8 cellular contexts compared by ENCODE assay signal in the genomic region with DNA sequence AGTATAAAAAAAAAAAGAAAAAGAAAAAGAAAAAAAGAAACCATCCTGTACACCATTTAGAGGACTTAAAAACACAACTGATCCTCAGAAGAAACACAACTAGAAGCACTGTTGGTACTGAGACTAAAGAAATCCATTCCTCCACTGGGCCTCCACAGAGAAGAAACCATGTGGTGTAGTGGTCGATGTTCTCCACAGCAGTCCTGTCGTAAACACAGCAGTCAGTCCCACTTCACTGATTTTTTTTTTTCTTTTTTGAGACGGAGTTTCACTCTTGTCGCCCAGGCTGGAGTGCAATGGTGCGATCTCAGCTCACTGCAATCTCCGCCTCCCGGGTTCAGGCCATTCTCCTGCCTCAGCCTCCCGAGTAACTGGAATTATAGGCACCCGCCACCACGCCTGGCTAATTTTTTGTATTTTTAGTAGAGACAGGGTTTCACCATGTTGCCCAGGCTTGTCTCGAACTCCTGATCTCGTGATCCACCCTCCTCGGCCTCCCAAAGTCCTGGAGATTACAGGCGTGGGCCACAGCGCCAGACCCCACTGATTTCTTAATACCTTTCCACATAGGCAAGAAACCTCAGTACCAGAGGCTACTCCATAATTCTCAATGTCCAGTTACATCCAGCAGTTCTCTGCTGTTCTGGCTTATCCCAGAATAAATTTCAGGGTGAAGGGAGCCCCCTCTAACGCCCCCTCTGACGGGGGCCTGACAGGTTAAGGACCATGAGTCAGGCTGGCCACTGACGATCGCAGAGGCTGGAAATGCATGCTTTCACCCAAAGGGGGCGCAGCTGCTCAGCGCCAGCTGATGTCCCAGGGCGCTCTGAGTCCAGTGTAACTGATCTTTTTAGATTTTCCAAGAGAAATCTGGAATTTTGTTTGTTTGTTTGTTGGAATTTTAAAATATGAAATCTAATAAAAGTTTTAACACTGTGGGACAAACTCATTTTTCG. TPM values are rescaled to one million over a fixed set of nuclear protein-coding genes. Genes with fewer than 3 reads are reported as not detected.
DNase-seq lines count a peak whose midpoint lies in the region; ATAC-seq and TF ChIP-seq lines count a peak whose summit lies in the region.

No MANE protein-coding gene starts in this region.

- no peak overlapping the region for H3K27ac Mint-ChIP-seq in activated CD8-positive, alpha-beta memory T cell treated with anti-CD3 and anti-CD28 coated beads, Interleukin-2, amount 10 ng/mL, durations not matched to agents 7 days and 5 days

- no peak overlapping the region for H3K4me3 Mint-ChIP-seq in activated CD8-positive, alpha-beta memory T cell treated with anti-CD3 and anti-CD28 coated beads, Interleukin-2, amount 10 ng/mL, durations not matched to agents 7 days and 5 days

- 52 to 56% methylated on average over 23 of the region's 23 CpGs for WGBS in aorta, 2 donors

- intact Hi-C loops in mucosa of descending colon (cut with DNase I, micrococcal nuclease) = no loop called here
- intact Hi-C loops in aorta (cut with DNase I) = no loop called here

- H3K27me3 Mint-ChIP-seq in activated CD8-positive, alpha-beta memory T cell treated with anti-CD3 and anti-CD28 coated beads, Interleukin-2, amount 10 ng/mL, durations not matched to agents 7 days and 5 days = peaks cover 38% of the 10 kb centered on the region

- no peaks in the 10 kb centered on the region for H3K36me3 ChIP-seq in mucosa of descending colon (ENCODE audit: low read depth)
- H3K36me3 ChIP-seq in aorta (ENCODE audit: control insufficient read depth in 1 of 2, insufficient read depth in 2 of 2, low read length in 1 of 2) = no peaks in the 10 kb centered on the region

- no peaks in the 10 kb centered on the region for H3K9me3 Mint-ChIP-seq in activated CD8-positive, alpha-beta memory T cell treated with anti-CD3 and anti-CD28 coated beads, Interleukin-2, amount 10 ng/mL, durations not matched to agents 7 days and 5 days (ENCODE audit: low read depth)

- H3K4me1 Mint-ChIP-seq in activated CD8-positive, alpha-beta memory T cell treated with anti-CD3 and anti-CD28 coated beads, Interleukin-2, amount 10 ng/mL, durations not matched to agents 7 days and 5 days = no peaks in the 10 kb centered on the region

- no peak overlapping the region for H3K4me3 ChIP-seq in mucosa of descending colon
- H3K4me3 ChIP-seq in aorta (ENCODE audit: low read length in 2 of 2) = no peak overlapping the region

- no peaks in the 10 kb centered on the region for H3K36me3 Mint-ChIP-seq in activated CD8-positive, alpha-beta memory T cell treated with anti-CD3 and anti-CD28 coated beads, Interleukin-2, amount 10 ng/mL, durations not matched to agents 7 days and 5 days

- DNase-seq in activated CD8-positive, alpha-beta memory T cell treated with anti-CD3 and anti-CD28 coated beads, Interleukin-2, amount 50 U/mL, for 48 hours = peak; percentile 63
- no peak for DNase-seq in activated CD8-positive, alpha-beta memory T cell treated with anti-CD3 and anti-CD28 coated beads, Interleukin-2, amount 10 ng/mL, durations not matched to agents 7 days and 5 days
- DNase-seq in NCI-H82 treated with DMSO at 0.1 percent for 48 hours (lab: John Stamatoyannopoulos, UW; ENCODE audit: unreplicated experiment) = peak; percentile 62
- peak; percentile 79 for DNase-seq in dermis blood vessel endothelial cell
- peak; percentile 60 to 79 (median 71) for DNase-seq in mucosa of descending colon
- peak; percentile 70 to 88 for DNase-seq in aorta
- DNase-seq in midbrain (lab: John Stamatoyannopoulos, UW) = no peak
- no peak for DNase-seq in NCI-H187 (lab: John Stamatoyannopoulos, UW)

- no peaks in the 10 kb centered on the region for H3K27me3 ChIP-seq in aorta (ENCODE audit: control insufficient read depth in 1 of 2, insufficient read depth in 2 of 2, low read length in 1 of 2)

- CTCF ChIA-PET in activated CD8-positive, alpha-beta memory T cell treated with anti-CD3 and anti-CD28 coated beads, Interleukin-2, amount 10 ng/mL, durations not matched to agents 7 days and 5 days (lab: Charles Lee) = interaction anchor here (1.1 to 1.6 kb wide), 4 partner anchors 8 to 379 kb away, joined by 3 to 5 read pairs (median 4); no protein-coding TSS in a partner anchor

- ATAC-seq in activated CD8-positive, alpha-beta memory T cell treated with anti-CD3 and anti-CD28 coated beads, Interleukin-2, amount 10 ng/mL, durations not matched to agents 7 days and 5 days = no peak
- peak; percentile 93 for ATAC-seq in mucosa of descending colon
- peak; percentile 85 for ATAC-seq in aorta (ENCODE audit: low FRiP score)

- peaks cover 8% of the 10 kb centered on the region for H3K4me1 ChIP-seq in mucosa of descending colon (ENCODE audit: low read depth)
- H3K4me1 ChIP-seq in aorta (ENCODE audit: control insufficient read depth in 1 of 2, insufficient read depth in 2 of 2, low read length in 2 of 2) = no peaks in the 10 kb centered on the region

- TF ChIP-seq CTCF in mucosa of descending colon (IDR thresholded peaks at IDR 0.05) = peak; percentile 80

- H3K9me3 ChIP-seq in mucosa of descending colon (no peaks in the 10 kb centered on the region), aorta (ENCODE audit: control insufficient read depth, low read length) (no peaks in the 10 kb centered on the region)

- H3K27ac ChIP-seq in aorta (ENCODE audit: low read depth in 1 of 2, low read length in 2 of 2) = no peak overlapping the region

RNA-seq across cellular contexts. Expression of gene FFAR4, which starts 24.8 kb away (rescaled TPM):
- total RNA-seq in activated CD8-positive, alpha-beta memory T cell treated with anti-CD3 and anti-CD28 coated beads, Interleukin-2, amount 10 ng/mL, durations not matched to agents 7 days and 5 days = not detected
- total RNA-seq in dermis blood vessel endothelial cell (not detected in 2 replicates), mucosa of descending colon (10 to 100 TPM; 17.4 to 36.3 (median 28.7) TPM), aorta (under 1 TPM; 0.12 to 0.16 TPM)
- polyA plus RNA-seq in aorta = under 1 TPM in 1 of 2 donors, not detected in 1; 0.63 TPM

RNA-seq across cellular contexts. Expression of gene CEP55, which starts 45.3 kb away (rescaled TPM):
- total RNA-seq in activated CD8-positive, alpha-beta memory T cell treated with anti-CD3 and anti-CD28 coated beads, Interleukin-2, amount 10 ng/mL, durations not matched to agents 7 days and 5 days = 10 to 100 TPM; 75.6 to 79.3 TPM
- total RNA-seq in dermis blood vessel endothelial cell (18.9 and 100 TPM in 2 replicates), mucosa of descending colon (10 to 100 TPM in 1 of 3 donors, 1 to 10 TPM in 2; 1.3 to 11.7 (median 2.4) TPM), aorta (1 to 10 TPM in 1 of 2 donors, under 1 TPM in 1; 0.55 to 1.4 TPM)
- 1 to 10 TPM in 1 of 2 donors, under 1 TPM in 1; 0.43 to 2.8 TPM for polyA plus RNA-seq in aorta

RNA-seq across cellular contexts. Expression of gene RBP4, which starts 59.4 kb away (rescaled TPM):
- not detected for total RNA-seq in activated CD8-positive, alpha-beta memory T cell treated with anti-CD3 and anti-CD28 coated beads, Interleukin-2, amount 10 ng/mL, durations not matched to agents 7 days and 5 days
- total RNA-seq in dermis blood vessel endothelial cell (not detected in 2 replicates), mucosa of descending colon (1 to 10 TPM; 5.2 to 7.0 (median 6.6) TPM), aorta (10 to 100 TPM in 1 of 2 donors, 1 to 10 TPM in 1; 9.4 to 37.5 TPM)
- 10 to 100 TPM in 1 of 2 donors, 1 to 10 TPM in 1; 8.7 to 12.1 TPM for polyA plus RNA-seq in aorta

RNA-seq across cellular contexts. Expression of gene MYOF, which starts 59.5 kb away (rescaled TPM):
- 1 to 10 TPM; 5.5 to 6.6 TPM for total RNA-seq in activated CD8-positive, alpha-beta memory T cell treated with anti-CD3 and anti-CD28 coated beads, Interleukin-2, amount 10 ng/mL, durations not matched to agents 7 days and 5 days
- total RNA-seq in dermis blood vessel endothelial cell = 190 and 467 TPM in 2 replicates
- total RNA-seq in mucosa of descending colon = 10 to 100 TPM; 55.0 to 90.7 (median 85.5) TPM
- 100 to 1,000 TPM; 226 to 242 TPM for total RNA-seq in aorta
- polyA plus RNA-seq in aorta = 10 to 100 TPM; 13.4 to 26.4 TPM

Comparison
In these comparisons a context has a peak if more than half of its experiments do, and no peak if none do; other contexts are left out.
1. DNase-seq: peak in activated CD8-positive, alpha-beta memory T cell treated with anti-CD3 and anti-CD28 coated beads, Interleukin-2, amount 50 U/mL, for 48 hours (single experiment), NCI-H82 treated with DMSO at 0.1 percent for 48 hours (single experiment), dermis blood vessel endothelial cell (single experiment), mucosa of descending colon (3 of 3) and aorta (2 of 2); none in activated CD8-positive, alpha-beta memory T cell treated with anti-CD3 and anti-CD28 coated beads, Interleukin-2, amount 10 ng/mL, durations not matched to agents 7 days and 5 days (single experiment), midbrain (single experiment) and NCI-H187 (0 of 2).
2. RNA of gene FFAR4, which starts 24.8 kb away (total RNA-seq): 17.4 to 36.3 TPM in mucosa of descending colon; 0.12 to 0.16 TPM in aorta, not detected in activated CD8-positive, alpha-beta memory T cell treated with anti-CD3 and anti-CD28 coated beads, Interleukin-2, amount 10 ng/mL, durations not matched to agents 7 days and 5 days and not detected in dermis blood vessel endothelial cell; every median in the first group is over 10 times any median in the second.